Comparison of ENCODE assay signal across 11 cellular contexts in genomic region chr15:63596666-63597032, GRCh38. TPM values are rescaled to one million over a fixed set of nuclear protein-coding genes. Genes with fewer than 3 reads are reported as not detected.
DNase-seq lines count a peak whose midpoint lies in the region; ATAC-seq and TF ChIP-seq lines count a peak whose summit lies in the region.
"Had no signal": no experiment of that assay in that cellular context is flagged by ENCODE, and none has a peak within 500 bp of the region (broad histone marks: within the 10 kb centered on the region; RNA-seq: fewer than 3 reads in every experiment).

No MANE protein-coding gene starts in this region.

- peak in 1 of 4 donors; percentile 5 for TF ChIP-seq EP300 in sigmoid colon (IDR thresholded peaks at IDR 0.05)

- 59 to 61% methylated on average over 2 of the region's 2 CpGs for WGBS in sigmoid colon, 2 donors

- DNase-seq in CD4-positive, alpha-beta T cell: no peak
- no peak for DNase-seq in activated CD4-positive, alpha-beta memory T cell treated with anti-CD3 and anti-CD28 coated beads, Interleukin-2, amount 10 ng/mL, durations not matched to agents 7 days and 5 days
- DNase-seq in left ventricle myocardium superior (no peak), sigmoid colon (no peak), mucosa of descending colon (no peak), 8988T (no peak), erythroblast (lab: John Stamatoyannopoulos, UW) (no peak)
- DNase-seq: activated CD4-positive, alpha-beta T cell treated with anti-CD3 and anti-CD28 coated beads for 48 hours; brain microvascular endothelial cell; RPMI8226 had no signal

- no peak for TF ChIP-seq POLR2A in sigmoid colon (IDR thresholded peaks at IDR 0.05)
- TF ChIP-seq POLR2A in erythroblast (IDR thresholded peaks at IDR 0.05; ENCODE audit: low read length): no peak

- CTCF ChIA-PET in CD4-positive, alpha-beta T cell (lab: Charles Lee): interaction anchor here (1.2 to 2.6 kb wide), 3 partner anchors 12 to 130 kb away, joined by 3 to 9 read pairs (median 5); no protein-coding TSS in a partner anchor
- CTCF ChIA-PET in activated CD4-positive, alpha-beta memory T cell treated with anti-CD3 and anti-CD28 coated beads, Interleukin-2, amount 10 ng/mL, durations not matched to agents 7 days and 5 days (lab: Charles Lee): interaction anchor here (1.3 to 2.0 kb wide), 4 partner anchors 10 to 471 kb away, joined by 3 to 9 read pairs (median 6); no protein-coding TSS in a partner anchor

- peaks cover 0 to 67% (median 40%) of the 10 kb centered on the region in 4 donors for H3K4me1 ChIP-seq in sigmoid colon
- H3K4me1 ChIP-seq in mucosa of descending colon (ENCODE audit: low read depth): peaks cover 37% of the 10 kb centered on the region

- no peak overlapping the region for H3K27ac ChIP-seq in CD4-positive, alpha-beta T cell (ENCODE audit: low read depth, low read length)
- peak overlapping the region; percentile 87 to 95 (median 92) for H3K27ac ChIP-seq in sigmoid colon
- H3K27ac ChIP-seq: brain microvascular endothelial cell had no signal

- H3K27me3 Mint-ChIP-seq in CD4-positive, alpha-beta T cell: no peaks in the 10 kb centered on the region
- H3K27me3 Mint-ChIP-seq in activated CD4-positive, alpha-beta memory T cell treated with anti-CD3 and anti-CD28 coated beads, Interleukin-2, amount 10 ng/mL, durations not matched to agents 7 days and 5 days: no peaks in the 10 kb centered on the region

- H3K36me3 ChIP-seq in sigmoid colon (peaks cover 0 to 23% (median 3%) of the 10 kb centered on the region in 4 donors), mucosa of descending colon (ENCODE audit: low read depth) (no peaks in the 10 kb centered on the region)

- no peaks in the 10 kb centered on the region for H3K9me3 Mint-ChIP-seq in CD4-positive, alpha-beta T cell
- no peaks in the 10 kb centered on the region for H3K9me3 Mint-ChIP-seq in activated CD4-positive, alpha-beta memory T cell treated with anti-CD3 and anti-CD28 coated beads, Interleukin-2, amount 10 ng/mL, durations not matched to agents 7 days and 5 days

- H3K4me3 ChIP-seq in sigmoid colon (peak overlapping the region in 3 of 4 donors; percentile 55 to 68 (median 65)), mucosa of descending colon (no peak overlapping the region)

- no peaks in the 10 kb centered on the region for H3K9me3 ChIP-seq in CD4-positive, alpha-beta T cell (ENCODE audit: control insufficient read depth, low read length)
- H3K9me3 ChIP-seq in sigmoid colon: no peaks in the 10 kb centered on the region
- no peaks in the 10 kb centered on the region for H3K9me3 ChIP-seq in mucosa of descending colon

- H3K36me3 Mint-ChIP-seq in CD4-positive, alpha-beta T cell (ENCODE audit: low read depth): peaks cover 45% of the 10 kb centered on the region
- peaks cover 33% of the 10 kb centered on the region for H3K36me3 Mint-ChIP-seq in activated CD4-positive, alpha-beta memory T cell treated with anti-CD3 and anti-CD28 coated beads, Interleukin-2, amount 10 ng/mL, durations not matched to agents 7 days and 5 days (ENCODE audit: low read depth)

- no peak for ATAC-seq in CD4-positive, alpha-beta T cell (ENCODE audit: poor library complexity)
- ATAC-seq in left ventricle myocardium superior (peak; percentile 20), mucosa of descending colon (no peak), HG03571 (IDR thresholded peaks at IDR 0.05; ENCODE audit: unreplicated experiment) (no peak)

- POLR2A ChIA-PET in CD4-positive, alpha-beta T cell (lab: Charles Lee): interaction anchor here (1.0 to 1.8 kb wide), 4 partner anchors 13 to 566 kb away, joined by 3 to 7 read pairs (median 4); partner anchors contain the start of gene PPIB
- POLR2A ChIA-PET in activated CD4-positive, alpha-beta memory T cell treated with anti-CD3 and anti-CD28 coated beads, Interleukin-2, amount 10 ng/mL, durations not matched to agents 7 days and 5 days (lab: Charles Lee): interaction anchor here (1.4 kb wide), 1 partner anchor 91 kb away, joined by 3 read pairs; no protein-coding TSS in a partner anchor

- H3K27me3 ChIP-seq in CD4-positive, alpha-beta T cell (ENCODE audit: control insufficient read depth, insufficient read depth, low read length): no peaks in the 10 kb centered on the region
- no peaks in the 10 kb centered on the region for H3K27me3 ChIP-seq in sigmoid colon
- H3K27me3 ChIP-seq: brain microvascular endothelial cell had no signal

- TF ChIP-seq CTCF in CD4-positive, alpha-beta T cell (IDR thresholded peaks at IDR 0.05): no peak
- TF ChIP-seq CTCF in sigmoid colon (IDR thresholded peaks at IDR 0.05) (no peak), mucosa of descending colon (IDR thresholded peaks at IDR 0.05) (no peak)

- peaks cover 72% of the 10 kb centered on the region for H3K4me1 Mint-ChIP-seq in CD4-positive, alpha-beta T cell (ENCODE audit: low read depth)
- H3K4me1 Mint-ChIP-seq in activated CD4-positive, alpha-beta memory T cell treated with anti-CD3 and anti-CD28 coated beads, Interleukin-2, amount 10 ng/mL, durations not matched to agents 7 days and 5 days: peaks cover 67% of the 10 kb centered on the region

- intact Hi-C loops in CD4-positive, alpha-beta T cell (cut with DNase I, micrococcal nuclease): loop anchor here in 1 of 2 experiments (5.0 to 10.0 kb wide), 4 partner anchors 89 to 552 kb away; partner anchors contain the start of gene TPM1
- intact Hi-C loops in left ventricle myocardium superior (cut with micrococcal nuclease) (no loop called here), sigmoid colon (cut with DNase I) (loop anchor here (5.0 kb wide), 2 partner anchors 129 to 319 kb away; partner anchors contain the start of gene APH1B), mucosa of descending colon (cut with DNase I, micrococcal nuclease) (loop anchor here in 1 of 2 donors (5.0 kb wide), 1 partner anchor 109 kb away; no protein-coding TSS in a partner anchor)

- peak overlapping the region; percentile 72 for H3K27ac Mint-ChIP-seq in CD4-positive, alpha-beta T cell
- H3K27ac Mint-ChIP-seq in activated CD4-positive, alpha-beta memory T cell treated with anti-CD3 and anti-CD28 coated beads, Interleukin-2, amount 10 ng/mL, durations not matched to agents 7 days and 5 days: peak overlapping the region; percentile 21

- H3K4me3 Mint-ChIP-seq in CD4-positive, alpha-beta T cell: no peak overlapping the region
- no peak overlapping the region for H3K4me3 Mint-ChIP-seq in activated CD4-positive, alpha-beta memory T cell treated with anti-CD3 and anti-CD28 coated beads, Interleukin-2, amount 10 ng/mL, durations not matched to agents 7 days and 5 days

RNA-seq across cellular contexts. Expression of gene FBXL22, which starts 0.5 kb away (rescaled TPM):
- 1 to 10 TPM in 1 of 2 experiments, under 1 TPM in 1; 0.66 to 1.6 TPM for total RNA-seq in CD4-positive, alpha-beta T cell
- 1 to 10 TPM in 1 of 2 experiments, under 1 TPM in 1; 0.28 to 1.0 TPM for total RNA-seq in activated CD4-positive, alpha-beta memory T cell treated with anti-CD3 and anti-CD28 coated beads, Interleukin-2, amount 10 ng/mL, durations not matched to agents 7 days and 5 days
- total RNA-seq in left ventricle myocardium superior (42.4 TPM), sigmoid colon (100 to 1,000 TPM in 2 of 4 donors, 10 to 100 TPM in 2; 46.7 to 150 (median 99.3) TPM), mucosa of descending colon (10 to 100 TPM in 1 of 3 donors, 1 to 10 TPM in 2; 4.2 to 37.5 (median 5.1) TPM)
- polyA plus RNA-seq in sigmoid colon: 1 to 10 TPM in 2 of 3 donors, under 1 TPM in 1; 0.69 to 2.6 (median 1.2) TPM
